ENCODE assay signal across 11 cellular contexts in genomic region chr3:172616061-172616461, GRCh38.
A peak's percentile ranks its signal among the peaks of the same experiment; 100 is the strongest.
DNase-seq lines count a peak whose midpoint lies in the region; ATAC-seq and TF ChIP-seq lines count a peak whose summit lies in the region.
"Had no signal": no experiment of that assay in that cellular context is flagged by ENCODE, and none has a peak within 500 bp of the region (broad histone marks: within the 10 kb centered on the region; RNA-seq: fewer than 3 reads in every experiment).

No MANE protein-coding gene starts in this region.

- peak; percentile 84 for ATAC-seq in DND-41 (ENCODE audit: insufficient read depth, low read depth)
- ATAC-seq in GM19035 (IDR thresholded peaks at IDR 0.05; ENCODE audit: unreplicated experiment), result peak; percentile 63
- peak; percentile 63 for ATAC-seq in IMR-90 (ENCODE audit: low read depth)
- ATAC-seq in HG03135 (IDR thresholded peaks at IDR 0.05; ENCODE audit: unreplicated experiment), result no peak
- ATAC-seq in HG02852 (IDR thresholded peaks at IDR 0.05; ENCODE audit: unreplicated experiment), result no peak
- ATAC-seq in HG02571 (IDR thresholded peaks at IDR 0.05; ENCODE audit: unreplicated experiment), result no peak

- no peak overlapping the region for H3K23ac ChIP-seq in IMR-90 (ENCODE audit: low read depth, low read length)

- H3K79me1 ChIP-seq in IMR-90 (ENCODE audit: low read depth in 1 of 2, low read length in 2 of 2), result no peaks in the 10 kb centered on the region

- peaks cover 0 to 2% (median 0%) of the 10 kb centered on the region in 6 donors for H3K9me3 Mint-ChIP-seq in immature natural killer cell

- TF ChIP-seq RAD21 in IMR-90 (IDR thresholded peaks at IDR 0.05; ENCODE audit: low read length), result no peak

- no peak overlapping the region for H3K4ac ChIP-seq in IMR-90 (ENCODE audit: low read depth, low read length)

- H3K4me1 Mint-ChIP-seq in immature natural killer cell, result peaks cover 32 to 35% of the 10 kb centered on the region in 2 donors

- H2AK5ac ChIP-seq in IMR-90 (ENCODE audit: low read depth, low read length), result no peak overlapping the region

- CTCF ChIA-PET in IMR-90 (lab: Yijun Ruan, JAX), result interaction anchor here (0.8 to 1.2 kb wide), 2 partner anchors 10 to 50 kb away, joined by 3 to 4 read pairs; no protein-coding TSS in a partner anchor

- no peaks in the 10 kb centered on the region for H3K9me1 ChIP-seq in IMR-90 (ENCODE audit: insufficient read depth, low read length)

- POLR2A ChIA-PET in IMR-90 (lab: Charles Lee; ENCODE audit: unreplicated experiment), result no interaction called here

- no peak overlapping the region for H4K91ac ChIP-seq in IMR-90 (ENCODE audit: insufficient read depth, low read depth, low read length)

- H3K4me2 ChIP-seq in DND-41 (ENCODE audit: insufficient read depth, low read length) (peak overlapping the region; percentile 52), IMR-90 (ENCODE audit: low read depth, low read length) (0 out of 2 replicates have a peak overlapping the region, but pooled peaks have one; percentile 17)

- peak overlapping the region; percentile 76 to 92 (median 85) for H3K27ac Mint-ChIP-seq in immature natural killer cell

- in situ Hi-C loops in IMR-90 (cut with MboI; ENCODE audit: low sequenced_read_pairs), result no loop called here

- intact Hi-C loops in IMR-90 (cut with micrococcal nuclease), result no loop called here

- peaks cover 14% of the 10 kb centered on the region for H3K9me3 ChIP-seq in DND-41 (ENCODE audit: insufficient read depth, low read length, severe bottlenecking)
- H3K9me3 ChIP-seq in IMR-90 (ENCODE audit: control insufficient read depth, insufficient read depth, low read length), result peaks cover 6% of the 10 kb centered on the region; the same call in 1 of the 2 replicates
- H3K9me3 ChIP-seq: pancreas, SJSA1 had no signal

- no peak overlapping the region for H2BK5ac ChIP-seq in IMR-90 (ENCODE audit: low read depth, low read length, poor library complexity, severe bottlenecking)

- no TSS peak for BruUV-seq in IMR-90 (replicated peaks; lab: Mats Ljungman, UMichigan)

- H4K20me1 ChIP-seq in DND-41 (ENCODE audit: insufficient read depth, low read length) (no peaks in the 10 kb centered on the region), IMR-90 (ENCODE audit: insufficient read depth, low read length) (no peaks in the 10 kb centered on the region)

- H3K9ac ChIP-seq in DND-41 (ENCODE audit: low read depth, low read length), result peak overlapping the region; percentile 27
- no peak overlapping the region for H3K9ac ChIP-seq in IMR-90 (ENCODE audit: low read depth, low read length)

- H3K18ac ChIP-seq in IMR-90 (ENCODE audit: low read depth, low read length), result no peak overlapping the region

- WGBS in IMR-90 (ENCODE audit: extremely low coverage in 2 of 2, insufficient read length in 1 of 2), 2 experiments, result no CpG with 5 or more reads among the region's 1 CpG

- H3K4me1 ChIP-seq in DND-41 (ENCODE audit: insufficient read depth, low read length) (peaks cover 31% of the 10 kb centered on the region), IMR-90 (ENCODE audit: control insufficient read depth, insufficient read depth, low read length) (no peaks in the 10 kb centered on the region; the same call in 1 of the 2 replicates)
- H3K4me1 ChIP-seq: SJSA1 had no signal

- no peak for TF ChIP-seq POLR2A in IMR-90 (IDR thresholded peaks at IDR 0.05; ENCODE audit: low read depth, low read length)

- H3K27me3 ChIP-seq in DND-41 (ENCODE audit: insufficient read depth, low read length, poor library complexity), result no peaks in the 10 kb centered on the region
- H3K27me3 ChIP-seq in IMR-90 (ENCODE audit: control insufficient read depth, insufficient read depth, low read length), result no peaks in the 10 kb centered on the region
- H3K27me3 ChIP-seq: pancreas, SJSA1 had no signal

- H3K4me3 ChIP-seq in DND-41 (ENCODE audit: low read depth in 1 of 2, low read length in 2 of 2) (peak overlapping the region in 1 of 2 experiments; percentile 4; a peak in 1 of 4 replicates), IMR-90 (ENCODE audit: insufficient read depth, low read depth, low read length) (no peak overlapping the region)
- H3K4me3 ChIP-seq: pancreas, SJSA1 had no signal

- no peak overlapping the region for H3K56ac ChIP-seq in IMR-90 (ENCODE audit: extremely low read depth, insufficient read depth, low read length)

- TF ChIP-seq CTCF in DND-41 (IDR thresholded peaks at IDR 0.05; ENCODE audit: borderline replicate concordance, extremely low read depth, low read length, poor library complexity, severe bottlenecking) (no peak), IMR-90 (conservative IDR thresholded peaks at IDR 0.05; ENCODE audit: low read depth, low read length) (no peak)

- no peak overlapping the region for H2AK9ac ChIP-seq in IMR-90 (replicated peaks; ENCODE audit: low read depth, low read length, poor library complexity)

- peak overlapping the region; percentile 73 to 87 (median 76) for H3K4me3 Mint-ChIP-seq in immature natural killer cell

- H3K14ac ChIP-seq in IMR-90 (replicated peaks; ENCODE audit: low read depth, low read length), result no peak overlapping the region

- H4K8ac ChIP-seq in IMR-90 (ENCODE audit: low read depth in 2 of 2, low read length in 2 of 2), result no peak overlapping the region

- H2BK120ac ChIP-seq in IMR-90 (ENCODE audit: low read depth, low read length), result no peak overlapping the region

- H3K36me3 Mint-ChIP-seq in immature natural killer cell, result peaks cover 0 to under 1% (median under 1%) of the 10 kb centered on the region in 3 donors

- peak overlapping the region; percentile 58 for H3K27ac ChIP-seq in DND-41 (ENCODE audit: low read length)
- H3K27ac ChIP-seq in IMR-90 (ENCODE audit: insufficient read depth, low read length), result no peak overlapping the region
- H3K27ac ChIP-seq: pancreas, SJSA1 had no signal

- DNase-seq in DND-41 (no peak), IMR-90 (peak; percentile 34), immature natural killer cell (no peak), pons (ENCODE audit: low spot score) (no peak)
- DNase-seq: DMS 273 treated with DMSO at 0.1 percent for 48 hours, pancreas had no signal

- H4K5ac ChIP-seq in IMR-90 (ENCODE audit: low read depth, low read length), result no peak overlapping the region

- H3K79me2 ChIP-seq in DND-41 (ENCODE audit: insufficient read depth, low read length), result no peaks in the 10 kb centered on the region

- H2BK20ac ChIP-seq in IMR-90 (ENCODE audit: low read depth, low read length), result no peak overlapping the region

- H3K36me3 ChIP-seq in DND-41 (ENCODE audit: insufficient read depth, low read length), result no peaks in the 10 kb centered on the region
- no peaks in the 10 kb centered on the region for H3K36me3 ChIP-seq in IMR-90 (ENCODE audit: control insufficient read depth, insufficient read depth, low read length)
- H3K36me3 ChIP-seq: pancreas, SJSA1 had no signal

- dilution Hi-C loops in IMR-90 (cut with HindIII; ENCODE audit: low sequenced_read_pairs, unreplicated experiment), result no loop called here

- H3K27me3 Mint-ChIP-seq in immature natural killer cell (ENCODE audit: low read depth in 3 of 3), result no peaks in the 10 kb centered on the region

- H2AFZ ChIP-seq in DND-41 (ENCODE audit: low read depth, low read length), result peak overlapping the region; percentile 31
- H2AFZ ChIP-seq in IMR-90 (replicated peaks; ENCODE audit: low read length, poor library complexity), result no peak overlapping the region

- H2BK15ac ChIP-seq in IMR-90 (ENCODE audit: low read depth, low read length), result no peak overlapping the region

TF ChIP-seq in IMR-90, 13 proteins besides CTCF, POLR2A, EP300 and RAD21:
- TF ChIP-seq SMC3 (IDR thresholded peaks at IDR 0.05; ENCODE audit: low read depth, low read length) (no peak), MAFK (IDR thresholded peaks at IDR 0.05; ENCODE audit: low read depth, low read length) (no peak), CEBPB (IDR thresholded peaks at IDR 0.05; ENCODE audit: low read depth, low read length) (no peak), RCOR1 (IDR thresholded peaks at IDR 0.05; ENCODE audit: insufficient replicate concordance, low read length) (no peak), MXI1 (IDR thresholded peaks at IDR 0.05; ENCODE audit: borderline replicate concordance, low read depth, low read length) (no peak), MAZ (IDR thresholded peaks at IDR 0.05; ENCODE audit: borderline replicate concordance, low read depth, low read length) (no peak), FOS (IDR thresholded peaks at IDR 0.05; ENCODE audit: low read depth, low read length) (no peak), ELK1 (IDR thresholded peaks at IDR 0.05; ENCODE audit: borderline replicate concordance, low read depth, low read length) (no peak), RFX5 (IDR thresholded peaks at IDR 0.05; ENCODE audit: low read depth, low read length) (no peak), BHLHE40 (IDR thresholded peaks at IDR 0.05; ENCODE audit: low read depth, low read length) (no peak), NFE2L2 (IDR thresholded peaks at IDR 0.05; ENCODE audit: low read depth, low read length) (no peak), USF2 (IDR thresholded peaks at IDR 0.05; ENCODE audit: low read depth, low read length) (no peak), CHD1 (IDR thresholded peaks at IDR 0.05; ENCODE audit: low read depth, low read length) (no peak)

Comparison
In these comparisons a context has a peak if more than half of its experiments do, and no peak if none do; other contexts are left out.
1. ATAC-seq: peak in DND-41 (single experiment), GM19035 (single experiment) and IMR-90 (single experiment); none in HG03135 (single experiment), HG02852 (single experiment) and HG02571 (single experiment).